In genomic region chr6:157764346-157765068, GRCh38 we compare ENCODE assay signal across 8 cellular contexts. TPM values are rescaled to one million over a fixed set of nuclear protein-coding genes. Genes with fewer than 3 reads are reported as not detected.
DNase-seq lines count a peak whose midpoint lies in the region; ATAC-seq, FAIRE-seq and TF ChIP-seq lines count a peak whose summit lies in the region.

No MANE protein-coding gene starts in this region.

- DNase-seq in CD14-positive monocyte (ENCODE audit: low spot score) (peak; percentile 98), UCSD-AML1 (lab: John Stamatoyannopoulos, UW; ENCODE audit: unreplicated experiment) (peak; percentile 81), keratinocyte (ENCODE audit: low read depth, low spot score) (peak; percentile 99), cortex of kidney (lab: John Stamatoyannopoulos, UW) (no peak)
- peak; percentile 69 to 82 (median 81) for DNase-seq in stimulated activated CD4-positive, alpha-beta T cell treated with anti-CD3 and anti-CD28 coated beads, Interleukin-12 subunit alpha, Interleukin-12 subunit beta, amount 100 ng/mL, for 48 hours (ENCODE audit: low read depth in 2 of 3, low spot score in 1 of 3)

- intact Hi-C loops in CD14-positive monocyte (cut with micrococcal nuclease): loop anchor here in 1 of 2 donors (2.0 to 10.0 kb wide), 4 partner anchors 58 to 320 kb away; partner anchors contain the start of gene SNX9

- peak overlapping the region; percentile 93 to 98 (median 97) for H3K27ac Mint-ChIP-seq in CD14-positive monocyte
- peak overlapping the region in 4 of 5 experiments; percentile 7 to 92 (median 58) for H3K27ac Mint-ChIP-seq in brain

- no peaks in the 10 kb centered on the region for H4K20me1 ChIP-seq in keratinocyte (ENCODE audit: control insufficient read depth, extremely low read depth, insufficient read depth, low read length)

- H3K4me3 Mint-ChIP-seq in CD14-positive monocyte (peak overlapping the region; percentile 47 to 80), brain (peak overlapping the region in 1 of 5 experiments; percentile 5)

- peaks cover 2% of the 10 kb centered on the region for H3K9me1 ChIP-seq in keratinocyte (ENCODE audit: control insufficient read depth, extremely low read depth, insufficient read depth, low read length)

- no peaks in the 10 kb centered on the region for H3K9me3 ChIP-seq in HUES6 (ENCODE audit: control insufficient read depth, insufficient read depth, low read depth, low read length)
- H3K9me3 ChIP-seq in keratinocyte (ENCODE audit: control insufficient read depth, low read depth, low read length): no peaks in the 10 kb centered on the region

- peaks cover 74% of the 10 kb centered on the region for H3K4me1 Mint-ChIP-seq in CD14-positive monocyte
- peaks cover 42% of the 10 kb centered on the region for H3K4me1 Mint-ChIP-seq in brain

- H3K27me3 Mint-ChIP-seq in CD14-positive monocyte (ENCODE audit: low read depth in 3 of 3): peaks cover 4 to 16% (median 9%) of the 10 kb centered on the region in 3 donors
- H3K27me3 Mint-ChIP-seq in brain: peaks cover 13% of the 10 kb centered on the region

- H3K4me3 ChIP-seq in HUES6 (ENCODE audit: low read depth, low read length) (no peak overlapping the region), keratinocyte (ENCODE audit: control insufficient read depth in 2 of 3, extremely low read depth in 1 of 3, insufficient read depth in 2 of 3, low read depth in 1 of 3, low read length in 3 of 3) (peak overlapping the region in 2 of 3 experiments; percentile 34 to 49)

- TF ChIP-seq CTCF in CD14-positive monocyte (IDR thresholded peaks at IDR 0.05) (no peak), brain (conservative IDR thresholded peaks at IDR 0.05) (no peak), keratinocyte (optimal IDR thresholded peaks at IDR 0.05 in 1 of 3, IDR thresholded peaks at IDR 0.05 in 1 of 3, conservative IDR thresholded peaks at IDR 0.05 in 1 of 3; ENCODE audit: extremely low read depth in 1 of 3, insufficient read depth in 2 of 3, low read length in 3 of 3) (no peak)

- H3K4me1 ChIP-seq in HUES6 (ENCODE audit: control insufficient read depth, insufficient read depth, low read length) (peaks cover 55% of the 10 kb centered on the region), keratinocyte (ENCODE audit: control insufficient read depth, extremely low read depth, insufficient read depth, low read length) (peaks cover 44% of the 10 kb centered on the region)

- H3K36me3 Mint-ChIP-seq in CD14-positive monocyte (peaks cover 0 to 7% of the 10 kb centered on the region in 2 donors), brain (no peaks in the 10 kb centered on the region)

- peak; percentile 89 for FAIRE-seq in keratinocyte (lab: Jason Lieb, UNC)

- H2AFZ ChIP-seq in keratinocyte (ENCODE audit: control insufficient read depth, low read length): no peak overlapping the region

- ATAC-seq in GM21447 (IDR thresholded peaks at IDR 0.05; ENCODE audit: unreplicated experiment): peak; percentile 43

- no peaks in the 10 kb centered on the region for H3K79me2 ChIP-seq in keratinocyte (ENCODE audit: control insufficient read depth, insufficient read depth, low read length)

- H3K4me2 ChIP-seq in keratinocyte (ENCODE audit: control insufficient read depth, extremely low read depth, insufficient read depth, low read depth, low read length): peak overlapping the region; percentile 95

- no peaks in the 10 kb centered on the region for H3K27me3 ChIP-seq in HUES6 (ENCODE audit: control insufficient read depth, insufficient read depth, low read length)
- H3K27me3 ChIP-seq in keratinocyte (ENCODE audit: control insufficient read depth, extremely low read depth, insufficient read depth, low read length): no peaks in the 10 kb centered on the region

- dilution Hi-C loops in keratinocyte (cut with MboI; ENCODE audit: extremely low pct_ligation_motif_present, low sequenced_read_pairs): no loop called here

- H3K27ac ChIP-seq in HUES6 (ENCODE audit: low read depth, low read length): peak overlapping the region; percentile 66; the same call in 1 of the 2 replicates
- peak overlapping the region; percentile 98 for H3K27ac ChIP-seq in keratinocyte (ENCODE audit: control insufficient read depth, insufficient read depth, low read length)

- H3K9ac ChIP-seq in HUES6 (ENCODE audit: low read length) (peak overlapping the region; percentile 63), keratinocyte (ENCODE audit: control insufficient read depth, extremely low read depth, insufficient read depth, low read length) (peak overlapping the region; percentile 85)

- no peaks in the 10 kb centered on the region for H3K9me3 Mint-ChIP-seq in CD14-positive monocyte
- H3K9me3 Mint-ChIP-seq in brain: peaks cover 0 to 4% (median 0%) of the 10 kb centered on the region in 5 experiments

- H3K36me3 ChIP-seq in HUES6 (ENCODE audit: control insufficient read depth, insufficient read depth, low read length): no peaks in the 10 kb centered on the region
- H3K36me3 ChIP-seq in keratinocyte (ENCODE audit: control insufficient read depth in 2 of 2, extremely low read depth in 1 of 2, insufficient read depth in 2 of 2, low read length in 2 of 2): no peaks in the 10 kb centered on the region

RNA-seq across cellular contexts. Expression of gene SNX9, which starts 58.5 kb away (rescaled TPM):
- 1 to 10 TPM; 7.2 to 8.1 TPM for polyA plus RNA-seq in CD14-positive monocyte
- 15.9 TPM for polyA plus RNA-seq in brain (ENCODE audit: insufficient read depth, low read depth, low replicate concordance)
- polyA plus RNA-seq in keratinocyte: 25.3 to 40.9 TPM (median 37.8 TPM) in 3 replicates
- polyA plus RNA-seq in keratinocyte (2011; ENCODE audit: low read depth): 94.9 TPM
- 27.6 and 39.1 TPM in 2 replicates for polyA plus RNA-seq in keratinocyte (2011; cell fraction: cytosol; rRNA removed)
- 40.1 and 44.8 TPM in 2 replicates for polyA plus RNA-seq in keratinocyte (2011; cell fraction: nucleus; rRNA removed)
- polyA plus RNA-seq in keratinocyte (2012; ENCODE audit: low replicate concordance): 28.5 and 30.4 TPM in 2 replicates
- 11.9 to 25.8 TPM (median 19.3 TPM) in 3 replicates for polyA minus RNA-seq in keratinocyte
- 22.8 TPM for polyA minus RNA-seq in keratinocyte (2011; cell fraction: cytosol; rRNA and poly(A)+ RNA removed)
- 19.0 and 28.6 TPM in 2 replicates for polyA minus RNA-seq in keratinocyte (2011; cell fraction: nucleus; rRNA and poly(A)+ RNA removed)
